In the genomic region with DNA sequence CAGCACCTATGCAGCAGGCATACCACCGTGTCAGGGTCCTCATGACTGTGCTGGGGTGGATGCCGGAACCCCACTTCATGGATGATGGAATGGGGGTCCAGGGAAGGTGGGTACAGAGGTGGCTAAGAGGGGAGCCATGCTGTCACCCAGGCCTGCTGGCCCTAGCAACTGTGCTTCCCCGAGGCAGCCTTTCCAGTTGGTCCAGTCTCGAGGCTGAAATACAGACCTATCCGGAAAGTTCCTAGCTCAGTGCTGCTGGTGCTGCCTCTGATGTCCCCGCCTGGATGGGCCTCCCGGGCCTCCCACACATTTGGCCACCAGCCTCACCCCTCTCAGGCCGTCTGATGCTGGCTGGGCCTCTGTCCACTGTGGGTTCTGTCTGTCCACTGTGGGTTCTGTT, we compare ENCODE assay signal across 18 cellular contexts. TPM values are rescaled to one million over a fixed set of nuclear protein-coding genes. Genes with fewer than 3 reads are reported as not detected.
DNase-seq lines count a peak whose midpoint lies in the region; ATAC-seq and TF ChIP-seq lines count a peak whose summit lies in the region.
"Had no signal": no experiment of that assay in that cellular context is flagged by ENCODE, and none has a peak within 500 bp of the region (broad histone marks: within the 10 kb centered on the region; RNA-seq: fewer than 3 reads in every experiment).

No MANE protein-coding gene starts in this region.

- 65% methylated on average over 8 of the region's 8 CpGs for WGBS in right cardiac atrium

- ATAC-seq in Right ventricle myocardium superior (ENCODE audit: poor library complexity) = peak; percentile 22
- ATAC-seq in right cardiac atrium = no peak
- no peak for ATAC-seq in HG03571 (IDR thresholded peaks at IDR 0.05; ENCODE audit: unreplicated experiment)

- H3K9me3 ChIP-seq in right cardiac atrium (ENCODE audit: control insufficient read depth, low read length) = no peaks in the 10 kb centered on the region

- H3K27ac ChIP-seq in dorsolateral prefrontal cortex (peak overlapping the region; percentile 6 to 99 (median 83)), right cardiac atrium (ENCODE audit: low read length) (peak overlapping the region; percentile 43), temporal lobe (ENCODE audit: low read depth, low read length) (peak overlapping the region; percentile 73)
- H3K27ac ChIP-seq: KMS-11 had no signal

- peak overlapping the region in 1 of 59 donors; percentile 3 for H3K4me3 ChIP-seq in dorsolateral prefrontal cortex
- H3K4me3 ChIP-seq in right cardiac atrium (ENCODE audit: low read length) = no peak overlapping the region

- H3K4me1 ChIP-seq in right cardiac atrium (ENCODE audit: control insufficient read depth, insufficient read depth, low read length) = peaks cover 4% of the 10 kb centered on the region

- intact Hi-C loops in Right ventricle myocardium superior (cut with DNase I) = no loop called here
- intact Hi-C loops in cardiac septum (cut with DNase I) = no loop called here
- intact Hi-C loops in dorsolateral prefrontal cortex (cut with DNase I) = no loop called here
- intact Hi-C loops in right cardiac atrium (cut with DNase I) = no loop called here

- DNase-seq in Right ventricle myocardium superior (no peak), cardiac septum (ENCODE audit: low spot score) (no peak), dorsolateral prefrontal cortex (no peak), right cardiac atrium (no peak), MV-4-11 (lab: John Stamatoyannopoulos, UW) (no peak)
- DNase-seq in stimulated activated CD4-positive, alpha-beta T cell treated with anti-CD3 and anti-CD28 coated beads, Interleukin-2, amount 100 ng/mL, for 24 hours = no peak
- DNase-seq: 8988T, COR-L47, GF-D8, MM.1S, NCI-H1105 treated with DMSO at 0.1 percent for 48 hours, NCI-H1694 treated with DMSO at 0.1 percent for 48 hours, NCI-H345, NCI-H526, SIG-M5 had no signal

- H3K27me3 ChIP-seq in dorsolateral prefrontal cortex (no peaks in the 10 kb centered on the region), right cardiac atrium (ENCODE audit: control insufficient read depth, insufficient read depth) (no peaks in the 10 kb centered on the region)

- TF ChIP-seq CTCF in dorsolateral prefrontal cortex (IDR thresholded peaks at IDR 0.05 in 54 of 56, conservative IDR thresholded peaks at IDR 0.05 in 2 of 56; ENCODE audit: low read depth in 1 of 56, partially characterized antibody in 56 of 56) = no peak

RNA-seq across cellular contexts. Expression of gene SIRPA, which starts 17.4 kb away (rescaled TPM):
- total RNA-seq in Right ventricle myocardium superior = 19.5 TPM
- total RNA-seq in cardiac septum = 45.8 TPM
- total RNA-seq in dorsolateral prefrontal cortex = 100 to 1,000 TPM; 164 to 389 (median 265) TPM
- 10 to 100 TPM; 28.1 to 45.2 (median 34.7) TPM for total RNA-seq in right cardiac atrium
- 19.5 TPM for polyA plus RNA-seq in right cardiac atrium
- total RNA-seq in temporal lobe = 9.3 TPM
